ENCODE assay signal across 25 cellular contexts in genomic region chr10:47405829-47406547, GRCh38. TPM values are rescaled to one million over a fixed set of nuclear protein-coding genes. Genes with fewer than 3 reads are reported as not detected.
DNase-seq lines count a peak whose midpoint lies in the region; ATAC-seq and TF ChIP-seq lines count a peak whose summit lies in the region.
"Had no signal": no experiment of that assay in that cellular context is flagged by ENCODE, and none has a peak within 500 bp of the region (broad histone marks: within the 10 kb centered on the region; RNA-seq: fewer than 3 reads in every experiment).

No MANE protein-coding gene starts in this region.

- H3K9me3 ChIP-seq in SJSA1 (replicated peaks): no peaks in the 10 kb centered on the region
- H3K9me3 ChIP-seq in hepatocyte (ENCODE audit: low read depth): no peaks in the 10 kb centered on the region
- no peaks in the 10 kb centered on the region for H3K9me3 ChIP-seq in HAP-1
- H3K9me3 ChIP-seq: BLaER1, tibial artery had no signal

- intact Hi-C loops in cardiac septum (cut with DNase I) (no loop called here), Right ventricle myocardium superior (cut with DNase I) (no loop called here)

- H3K4me1 ChIP-seq in SJSA1 (replicated peaks) (peaks cover 67% of the 10 kb centered on the region), hepatocyte (ENCODE audit: insufficient read depth) (peaks cover 29% of the 10 kb centered on the region), HAP-1 (no peaks in the 10 kb centered on the region)

- H4K20me1 ChIP-seq in hepatocyte (ENCODE audit: insufficient read depth, poor library complexity, severe bottlenecking): no peaks in the 10 kb centered on the region
- H4K20me1 ChIP-seq: BLaER1 had no signal

- H3K4me3 ChIP-seq in SJSA1 (no peak overlapping the region), hepatocyte (no peak overlapping the region), HAP-1 (no peak overlapping the region)
- H3K4me3 ChIP-seq: BLaER1, dorsolateral prefrontal cortex, smooth muscle cell, tibial artery had no signal

- H2AFZ ChIP-seq in hepatocyte: no peak overlapping the region

- H3K27me3 ChIP-seq in SJSA1 (replicated peaks) (no peaks in the 10 kb centered on the region), hepatocyte (no peaks in the 10 kb centered on the region), HAP-1 (ENCODE audit: low read depth) (no peaks in the 10 kb centered on the region)
- H3K27me3 ChIP-seq: BLaER1, dorsolateral prefrontal cortex, tibial artery had no signal

- H3K27ac ChIP-seq in SJSA1: peak overlapping the region; percentile 28; the same call in 1 of the 2 replicates
- peak overlapping the region; percentile 56 for H3K27ac ChIP-seq in hepatocyte
- H3K27ac ChIP-seq: BLaER1, dorsolateral prefrontal cortex, tibial artery had no signal

- H3K79me2 ChIP-seq in hepatocyte: no peaks in the 10 kb centered on the region

- no peak overlapping the region for H3K4me2 ChIP-seq in hepatocyte
- H3K4me2 ChIP-seq: BLaER1, smooth muscle cell had no signal

- H3K36me3 ChIP-seq in SJSA1 (no peaks in the 10 kb centered on the region), hepatocyte (replicated peaks; ENCODE audit: insufficient read depth, low read depth) (no peaks in the 10 kb centered on the region), HAP-1 (replicated peaks) (no peaks in the 10 kb centered on the region)
- H3K36me3 ChIP-seq: BLaER1, tibial artery had no signal

- in situ Hi-C loops in HAP-1 (cut with MboI; ENCODE audit: low sequenced_read_pairs): no loop called here

- no peak for TF ChIP-seq CTCF in hepatocyte (IDR thresholded peaks at IDR 0.05; ENCODE audit: poor library complexity)

- peak; percentile 70 for DNase-seq in cardiac septum (ENCODE audit: low spot score)
- no peak for DNase-seq in Right ventricle myocardium superior
- DNase-seq in SJSA1 (ENCODE audit: low read depth in 1 of 2, low spot score in 2 of 2): no peak
- DNase-seq in hepatocyte (ENCODE audit: low spot score): no peak
- peak; percentile 65 for DNase-seq in ureter (ENCODE audit: low spot score)
- no peak for DNase-seq in HAP-1 (ENCODE audit: low spot score in 2 of 2)
- DNase-seq: activated CD4-positive, alpha-beta T cell treated with anti-CD3 and anti-CD28 coated beads for 36 hours; activated naive CD4-positive, alpha-beta T cell treated with anti-CD3 and anti-CD28 coated beads, Interleukin-2, amount 50 U/mL, for 16 hours; anterior cingulate cortex; COR-L47; dorsolateral prefrontal cortex; KBM-7; NCI-H1694 treated with DMSO at 0.1 percent for 48 hours; NCI-H748 treated with DMSO at 0.1 percent for 48 hours; nucleus accumbens; stimulated activated CD4-positive, alpha-beta T cell treated with anti-CD3 and anti-CD28 coated beads, Interleukin-4, amount 100 ng/mL, for 1 hour; stimulated activated naive CD4-positive, alpha-beta T cell; T-cell had no signal

- ATAC-seq in Right ventricle myocardium superior (ENCODE audit: poor library complexity) (no peak), GM21786 (IDR thresholded peaks at IDR 0.05; ENCODE audit: unreplicated experiment) (no peak), GM19328 (IDR thresholded peaks at IDR 0.05; ENCODE audit: unreplicated experiment) (no peak)
- ATAC-seq: T-cell had no signal

- H3K9me2 ChIP-seq in hepatocyte (replicated peaks; ENCODE audit: insufficient read depth): no peaks in the 10 kb centered on the region

- WGBS in hepatocyte (ENCODE audit: low lambda C conversion rate, missing lambda C conversion rate): 96% methylated on average over 11 of the region's 11 CpGs

RNA-seq across cellular contexts. Expression of gene ZNF488, which starts 21.9 kb away (rescaled TPM):
- total RNA-seq in cardiac septum (0.16 TPM), Right ventricle myocardium superior (not detected), hepatocyte (1.2 and 2.0 TPM in 2 replicates), ureter (1.8 TPM)
- 0.09 and 1.2 TPM in 2 replicates for total RNA-seq in SJSA1 (2014; rRNA removed; shearing (Covaris generic))
- polyA plus RNA-seq in hepatocyte: 1.8 and 2.5 TPM in 2 replicates
- total RNA-seq: T-cell had no signal
- polyA plus RNA-seq: smooth muscle cell had no signal

RNA-seq across cellular contexts. Expression of gene RBP3, which starts 57.8 kb away (rescaled TPM):
- total RNA-seq in cardiac septum (not detected), Right ventricle myocardium superior (not detected), hepatocyte (0.53 and 0.56 TPM in 2 replicates), ureter (not detected)
- not detected in 2 replicates for total RNA-seq in SJSA1 (2014; rRNA removed; shearing (Covaris generic))
- 1.1 and 1.3 TPM in 2 replicates for polyA plus RNA-seq in hepatocyte
- total RNA-seq: A673; activated CD4-positive, alpha-beta T cell treated with anti-CD3 and anti-CD28 coated beads for 36 hours; frontal cortex; smooth muscle cell; T-cell had no signal
- polyA plus RNA-seq: smooth muscle cell had no signal

Comparison
In these comparisons a context has a peak if more than half of its experiments do, and no peak if none do; other contexts are left out.
1. DNase-seq: peak in cardiac septum (single experiment) and ureter (single experiment); none in Right ventricle myocardium superior (single experiment), SJSA1 (0 of 2), hepatocyte (single experiment) and HAP-1 (0 of 2).